ENCODE assay signal across 15 cellular contexts in the genomic region with DNA sequence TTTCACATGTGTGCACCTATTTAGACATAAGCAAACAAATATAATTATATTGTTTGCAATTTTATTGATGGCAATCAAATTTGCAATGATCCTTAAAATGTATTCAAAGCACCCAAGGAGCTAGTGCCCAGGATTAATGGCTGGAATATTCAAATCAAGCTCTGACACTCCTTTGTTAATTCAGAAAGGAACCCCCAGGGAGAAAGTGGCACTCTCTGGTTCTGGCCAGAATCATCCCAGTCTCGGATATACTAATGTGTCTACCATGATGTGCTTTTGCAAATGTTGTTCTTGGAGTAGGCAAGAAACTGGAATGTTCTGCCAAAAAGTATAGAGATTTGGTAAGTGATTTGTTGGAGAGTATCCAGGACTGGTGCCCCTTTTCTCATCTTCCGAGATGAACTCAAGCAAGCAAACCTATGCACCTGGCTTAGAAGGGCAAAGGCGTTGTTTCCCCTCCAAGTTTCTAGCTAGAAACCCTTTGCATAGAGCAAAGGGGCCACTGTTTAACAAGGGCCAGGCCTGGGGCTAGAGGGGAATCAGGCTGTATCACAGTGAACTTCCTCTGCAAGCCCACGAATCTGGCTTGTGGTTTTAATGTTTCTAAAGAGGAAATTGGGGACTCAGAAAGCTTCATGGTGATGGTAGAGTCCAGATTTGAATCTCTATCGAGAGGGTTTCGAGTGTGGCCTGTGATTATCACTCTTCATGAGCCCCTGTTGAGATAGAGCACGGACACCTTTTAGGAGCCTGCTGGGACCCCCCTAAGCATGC.
DNase-seq lines count a peak whose midpoint lies in the region; ATAC-seq, FAIRE-seq and TF ChIP-seq lines count a peak whose summit lies in the region.
"Had no signal": no experiment of that assay in that cellular context is flagged by ENCODE, and none has a peak within 500 bp of the region (broad histone marks: within the 10 kb centered on the region; RNA-seq: fewer than 3 reads in every experiment).

No MANE protein-coding gene starts in this region.

- no peaks in the 10 kb centered on the region for H3K27me3 ChIP-seq in BLaER1
- H3K27me3 ChIP-seq: tibial artery had no signal

- H3K9ac ChIP-seq in BLaER1, result no peak overlapping the region

- H3K27ac ChIP-seq in BLaER1, result no peak overlapping the region
- H3K27ac ChIP-seq: PC-9, tibial artery had no signal

- peak overlapping the region; percentile 59 for H3K4me2 ChIP-seq in BLaER1
- H3K4me2 ChIP-seq: PC-9 had no signal

- H3K9me3 ChIP-seq in BLaER1, result peaks cover 9% of the 10 kb centered on the region
- H3K9me3 ChIP-seq: tibial artery had no signal

- H3K4me1 ChIP-seq in BLaER1, result peaks cover 44% of the 10 kb centered on the region
- H3K4me1 ChIP-seq: tibial artery had no signal

- DNase-seq in Kasumi-1 (lab: John Stamatoyannopoulos, UW), result peak; percentile 58 to 62
- peak; percentile 11 for DNase-seq in central memory CD4-positive, alpha-beta T cell
- DNase-seq in NAMALWA (ENCODE audit: low spot score), result no peak
- no peak for DNase-seq in activated CD4-positive, alpha-beta T cell treated with anti-CD3 and anti-CD28 coated beads, Interleukin-2, amount 50 U/mL, for 1 hour
- DNase-seq in H54 (ENCODE audit: insufficient read length, low spot score), result no peak
- DNase-seq: activated T-cell treated with anti-CD3 and anti-CD28 coated beads, Interleukin-2, amount 50 U/mL, for 48 hours; GOT3; NCI-H2171; PC-9; tibial artery had no signal

- no peaks in the 10 kb centered on the region for H4K20me1 ChIP-seq in BLaER1

- no peak for TF ChIP-seq POLR2A in H54 (IDR thresholded peaks at IDR 0.05; ENCODE audit: low read depth, low read length)

- ATAC-seq in GM18907 (IDR thresholded peaks at IDR 0.05; ENCODE audit: unreplicated experiment) (peak; percentile 71), HG02938 (IDR thresholded peaks at IDR 0.05; ENCODE audit: unreplicated experiment) (no peak)

- FAIRE-seq in H54 (lab: Jason Lieb, UNC), result no peak
- FAIRE-seq: colon, keratinocyte had no signal

- no peaks in the 10 kb centered on the region for H3K36me3 ChIP-seq in BLaER1
- H3K36me3 ChIP-seq: tibial artery had no signal

- no peak overlapping the region for H3K4me3 ChIP-seq in BLaER1
- H3K4me3 ChIP-seq: PC-9, tibial artery had no signal

Comparison
In these comparisons a context has a peak if more than half of its experiments do, and no peak if none do; other contexts are left out.
1. DNase-seq: peak in Kasumi-1 (2 of 2) and central memory CD4-positive, alpha-beta T cell (single experiment); none in NAMALWA (single experiment), activated CD4-positive, alpha-beta T cell treated with anti-CD3 and anti-CD28 coated beads, Interleukin-2, amount 50 U/mL, for 1 hour (single experiment) and H54 (single experiment).